In the genomic region with DNA sequence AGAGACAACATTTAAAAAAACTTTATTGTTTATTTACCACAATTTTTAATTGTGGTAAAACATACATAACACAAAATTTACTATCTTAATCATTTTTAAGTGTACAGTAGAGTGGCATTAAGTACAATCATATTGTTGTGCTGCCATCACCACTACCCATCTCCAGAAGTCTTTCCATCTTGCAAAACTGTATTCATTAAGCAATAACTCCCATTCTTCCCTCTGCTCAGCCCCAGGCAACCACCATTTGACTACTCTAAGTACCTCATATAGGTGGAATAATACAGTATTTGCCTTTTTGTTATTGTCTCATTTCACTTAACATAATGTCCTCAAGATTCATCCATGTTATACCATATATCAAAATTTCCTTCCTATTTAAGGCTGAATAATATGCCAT, we compare ENCODE assay signal across 28 cellular contexts. TPM values are rescaled to one million over a fixed set of nuclear protein-coding genes. Genes with fewer than 3 reads are reported as not detected.
"Had no signal": no experiment of that assay in that cellular context is flagged by ENCODE, and none has a peak within 500 bp of the region (broad histone marks: within the 10 kb centered on the region; RNA-seq: fewer than 3 reads in every experiment).

No MANE protein-coding gene starts in this region.

- H3K4me1 Mint-ChIP-seq: activated B cell treated with CpG ODN at 0.5 μM for 24 hours; activated naive CD8-positive, alpha-beta T cell treated with anti-CD3 and anti-CD28 coated beads, Interleukin-2, amount 50 U/mL, for 24 hours; activated T-helper 17 cell treated with anti-CD3 and anti-CD28 coated beads, Interleukin-2, amount 50 U/mL, for 72 hours; T-helper 17 cell had no signal

- H3K4me1 ChIP-seq: adrenal gland had no signal

- H3K4me3 Mint-ChIP-seq: activated B cell treated with CpG ODN at 0.5 μM for 24 hours; activated CD8-positive, alpha-beta T cell treated with anti-CD3 and anti-CD28 coated beads for 36 hours; activated naive CD8-positive, alpha-beta T cell; activated naive CD8-positive, alpha-beta T cell treated with anti-CD3 and anti-CD28 coated beads, Interleukin-2, amount 50 U/mL, for 24 hours; activated T-cell treated with anti-CD3 and anti-CD28 coated beads, Interleukin-2, amount 50 U/mL, for 4 hours; activated T-helper 17 cell treated with anti-CD3 and anti-CD28 coated beads, Interleukin-2, amount 50 U/mL, for 72 hours; T-helper 17 cell; T-helper 2 cell treated with Interferon-gamma antibody and Interleukin-4, amounts not matched to agents 5 μg/mL and 100 μg/mL, for 36 hours had no signal

- H3K27me3 ChIP-seq: adrenal gland, brain microvascular endothelial cell had no signal

- H3K4me3 ChIP-seq: adrenal gland had no signal

- H3K27ac Mint-ChIP-seq: activated B cell treated with CpG ODN at 0.5 μM for 24 hours; activated CD8-positive, alpha-beta T cell treated with anti-CD3 and anti-CD28 coated beads for 36 hours; activated naive CD8-positive, alpha-beta T cell; activated naive CD8-positive, alpha-beta T cell treated with anti-CD3 and anti-CD28 coated beads, Interleukin-2, amount 50 U/mL, for 24 hours; activated T-helper 17 cell treated with anti-CD3 and anti-CD28 coated beads, Interleukin-2, amount 50 U/mL, for 72 hours; T-helper 17 cell; T-helper 2 cell treated with Interferon-gamma antibody and Interleukin-4, amounts not matched to agents 5 μg/mL and 100 μg/mL, for 36 hours had no signal

- H3K27ac ChIP-seq: adrenal gland, brain microvascular endothelial cell, WERI-Rb-1 had no signal

- H3K27me3 Mint-ChIP-seq: activated CD8-positive, alpha-beta T cell treated with anti-CD3 and anti-CD28 coated beads for 36 hours; activated naive CD8-positive, alpha-beta T cell; activated naive CD8-positive, alpha-beta T cell treated with anti-CD3 and anti-CD28 coated beads, Interleukin-2, amount 50 U/mL, for 24 hours had no signal

- H3K9me3 ChIP-seq: adrenal gland had no signal

- DNase-seq: activated B cell treated with CpG ODN at 0.5 μM for 24 hours; activated CD4-positive, alpha-beta T cell treated with anti-CD3 and anti-CD28 coated beads for 48 hours; activated CD4-positive, alpha-beta T cell treated with anti-CD3 and anti-CD28 coated beads, Interleukin-2, amount 50 U/mL, for 1 hour; activated CD4-positive, alpha-beta T cell treated with anti-CD3 and anti-CD28 coated beads, Interleukin-2, amount 50 U/mL, for 48 hours; activated CD8-positive, alpha-beta memory T cell treated with anti-CD3 and anti-CD28 coated beads for 24 hours; activated CD8-positive, alpha-beta T cell treated with anti-CD3 and anti-CD28 coated beads for 36 hours; activated effector memory CD4-positive, alpha-beta T cell treated with Interleukin-2 at 50 U/mL for 16 hours; activated gamma-delta T cell treated with Interleukin-2 at 50 U/mL for 16 hours; activated naive CD4-positive, alpha-beta T cell treated with anti-CD3 and anti-CD28 coated beads, Interleukin-2, amount 50 U/mL, for 16 hours; activated naive CD4-positive, alpha-beta T cell treated with Interleukin-2 at 50 U/mL for 16 hours; activated naive CD8-positive, alpha-beta T cell treated with anti-CD3 and anti-CD28 coated beads, Interleukin-2, amount 50 U/mL, for 24 hours; activated T-cell treated with anti-CD3 and anti-CD28 coated beads, Interleukin-2, amount 50 U/mL, for 4 hours; adrenal gland; brain microvascular endothelial cell; caudate nucleus; effector CD8-positive, alpha-beta T cell; foreskin fibroblast; glutamatergic neuron; T-helper 1 cell; T-helper 17 cell; T1000; WERI-Rb-1 had no signal

- H3K36me3 ChIP-seq: adrenal gland, brain microvascular endothelial cell, WERI-Rb-1 had no signal

- ATAC-seq: activated CD4-positive, CD25-positive, alpha-beta regulatory T cell treated with anti-CD3 and anti-CD28 coated beads, Interleukin-2, amount 50 U/mL, for 24 hours; activated CD8-positive, alpha-beta T cell treated with anti-CD3 and anti-CD28 coated beads for 36 hours; activated naive CD8-positive, alpha-beta T cell treated with anti-CD3 and anti-CD28 coated beads, Interleukin-2, amount 50 U/mL, for 24 hours; activated T-cell treated with anti-CD3 and anti-CD28 coated beads, Interleukin-2, amount 50 U/mL, for 4 hours; activated T-helper 17 cell treated with anti-CD3 and anti-CD28 coated beads, Interleukin-2, amount 50 U/mL, for 72 hours; esophagus mucosa; T-helper 17 cell had no signal

RNA-seq across cellular contexts. Expression of a gene that starts 12.8 kb away (rescaled TPM):
- total RNA-seq: activated B cell treated with CpG ODN at 0.5 μM for 24 hours; activated CD8-positive, alpha-beta T cell treated with anti-CD3 and anti-CD28 coated beads for 36 hours; activated T-cell treated with anti-CD3 and anti-CD28 coated beads, Interleukin-2, amount 50 U/mL, for 4 hours; activated T-helper 17 cell treated with anti-CD3 and anti-CD28 coated beads, Interleukin-2, amount 50 U/mL, for 72 hours had no signal
- polyA plus RNA-seq: endothelial cell of umbilical vein had no signal
